ENCODE assay signal across 31 cellular contexts in the genomic region with DNA sequence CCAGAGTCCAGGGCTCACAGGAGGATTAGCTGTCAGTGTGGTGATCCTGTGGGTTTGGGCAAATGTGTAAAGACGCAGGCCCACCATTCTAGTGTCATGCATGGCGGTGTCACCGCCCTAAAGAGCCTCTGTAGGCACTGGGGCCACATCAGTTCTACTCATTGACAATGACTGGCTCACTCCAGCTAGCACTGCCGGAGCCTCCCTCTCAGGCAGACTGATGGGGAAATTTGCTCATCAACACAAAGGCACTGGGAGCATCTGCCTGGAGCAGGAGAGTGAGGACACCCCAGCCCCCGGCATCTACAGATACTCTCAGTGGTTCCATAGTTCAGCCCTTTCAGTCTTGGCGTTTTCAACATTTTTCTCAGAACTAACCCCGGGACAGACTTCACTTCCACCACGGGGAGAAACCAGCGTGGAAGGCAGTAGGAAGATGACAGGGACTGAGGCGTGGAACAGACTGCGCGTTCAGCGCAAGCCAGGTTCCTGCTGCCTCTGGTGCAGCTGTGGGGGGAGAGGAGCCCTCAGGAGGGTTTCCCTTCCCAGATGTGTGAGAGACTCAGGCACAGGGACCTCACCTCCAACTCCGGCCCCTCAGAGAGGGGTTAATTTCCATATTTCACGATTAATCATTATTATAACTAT.
"Had no signal": no experiment of that assay in that cellular context is flagged by ENCODE, and none has a peak within 500 bp of the region (broad histone marks: within the 10 kb centered on the region; RNA-seq: fewer than 3 reads in every experiment).

No MANE protein-coding gene starts in this region.

- DNase-seq: heart right ventricle; islet precursor cell; kidney glomerular epithelial cell; left colon; mesendoderm; naive B cell; natural killer cell; nephron progenitor cell; occipital lobe; right cardiac atrium; stimulated activated CD4-positive, alpha-beta T cell treated with anti-CD3 and anti-CD28 coated beads, Interleukin-12 subunit alpha, Interleukin-12 subunit beta, amount 100 ng/mL, for 4 hours; stimulated activated CD4-positive, alpha-beta T cell treated with anti-CD3 and anti-CD28 coated beads, Interleukin-15, amount 100 ng/mL, for 24 hours; stimulated activated CD4-positive, alpha-beta T cell treated with anti-CD3 and anti-CD28 coated beads, Interleukin-2, amount 100 ng/mL, for 24 hours; stimulated activated CD4-positive, alpha-beta T cell treated with anti-CD3 and anti-CD28 coated beads, Interleukin-4, amount 100 ng/mL, for 1 hour; stimulated activated naive CD4-positive, alpha-beta T cell; tibial artery; trophoblast cell; upper lobe of right lung had no signal

- H3K36me3 Mint-ChIP-seq: mesothelial cell of epicardium, natural killer cell, neural progenitor cell had no signal

- H3K9me3 ChIP-seq: left lung, neutrophil, psoas muscle, suprapubic skin, thoracic aorta, tibial artery, upper lobe of right lung had no signal

- H3K27ac Mint-ChIP-seq: mesothelial cell of epicardium; natural killer cell; nephron progenitor cell; neural progenitor cell; stimulated activated naive CD8-positive, alpha-beta T cell treated with anti-CD3 and anti-CD28 coated beads, Interleukin-15, Interleukin-2, amounts not matched to agents 100 ng/mL and 50 ng/mL, for 24 hours had no signal

- H3K9me3 Mint-ChIP-seq: mesothelial cell of epicardium, natural killer cell, neural progenitor cell had no signal

- H3K4me2 ChIP-seq: hepatocyte, neural progenitor cell had no signal

- H3K27me3 ChIP-seq: neural progenitor cell had no signal

- H3K9ac ChIP-seq: neural progenitor cell, parathyroid adenoma had no signal

- H2AFZ ChIP-seq: hepatocyte, neural progenitor cell, parathyroid adenoma had no signal

- H3K4me1 Mint-ChIP-seq: mesothelial cell of epicardium, natural killer cell, nephron progenitor cell, neural progenitor cell had no signal

- H3K36me3 ChIP-seq: heart right ventricle, left lung, neural progenitor cell, neutrophil, suprapubic skin, thoracic aorta, tibial artery, upper lobe of right lung had no signal

- H3K4me1 ChIP-seq: heart right ventricle, left lung, neural progenitor cell, parathyroid adenoma, psoas muscle, suprapubic skin, tibial artery, upper lobe of right lung had no signal

- H3K4me3 Mint-ChIP-seq: mesothelial cell of epicardium; naive B cell; natural killer cell; nephron progenitor cell; neural progenitor cell; stimulated activated naive CD8-positive, alpha-beta T cell treated with anti-CD3 and anti-CD28 coated beads, Interleukin-15, Interleukin-2, amounts not matched to agents 100 ng/mL and 50 ng/mL, for 24 hours had no signal

- ATAC-seq: heart right ventricle, left colon, left lung, natural killer cell, psoas muscle, right cardiac atrium, sciatic nerve, upper lobe of right lung had no signal

- H3K4me3 ChIP-seq: heart right ventricle, hepatocyte, left lung, lung, neural progenitor cell, psoas muscle, skin epidermis, suprapubic skin, thoracic aorta, tibial artery, upper lobe of right lung had no signal

- H3K79me2 ChIP-seq: hepatocyte, parathyroid adenoma had no signal

- H3K27ac ChIP-seq: heart right ventricle, hepatocyte, left lung, neural progenitor cell, neutrophil, parathyroid adenoma, psoas muscle, skin epidermis, suprapubic skin, thoracic aorta, tibial artery, upper lobe of right lung had no signal
